Comparison of ENCODE assay signal across 9 cellular contexts in the genomic region with DNA sequence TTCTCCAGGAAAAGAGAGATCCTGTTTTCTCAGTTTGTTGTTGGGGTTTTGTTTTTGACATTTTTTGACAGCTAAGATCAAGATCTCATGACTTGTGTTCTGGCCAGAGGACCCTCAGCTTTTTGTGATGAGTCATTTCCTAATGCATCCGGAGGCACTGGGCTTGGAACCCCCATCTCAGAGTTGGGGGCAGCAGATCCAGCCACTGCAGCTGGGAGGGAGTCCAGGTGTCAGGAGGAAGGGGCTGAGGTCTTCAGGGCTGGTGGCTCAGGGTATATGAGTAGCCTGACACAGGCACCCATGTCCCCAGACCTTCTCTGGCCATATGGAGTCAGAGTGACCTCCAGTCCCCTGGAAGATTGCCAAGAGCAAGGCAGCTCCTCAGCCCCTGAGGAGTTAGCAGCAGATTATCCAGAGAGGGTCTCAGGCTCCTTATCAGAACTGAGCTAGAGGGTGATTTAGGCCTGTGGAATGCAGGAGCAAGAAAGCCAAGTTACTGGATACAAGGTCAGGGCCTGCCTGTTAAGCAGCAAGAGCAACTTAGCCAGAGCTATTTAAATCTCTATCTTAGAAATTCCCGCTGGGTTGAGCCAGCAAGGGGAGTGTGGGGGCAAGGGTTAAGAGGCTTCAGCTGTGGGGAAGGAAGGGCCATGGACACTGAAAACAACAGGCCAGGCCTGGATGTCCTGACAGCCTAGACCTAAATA.
A peak's percentile ranks its signal among the peaks of the same experiment; 100 is the strongest.
DNase-seq lines count a peak whose midpoint lies in the region; ATAC-seq and TF ChIP-seq lines count a peak whose summit lies in the region.
"Had no signal": no experiment of that assay in that cellular context is flagged by ENCODE, and none has a peak within 500 bp of the region (broad histone marks: within the 10 kb centered on the region; RNA-seq: fewer than 3 reads in every experiment).

No MANE protein-coding gene starts in this region.

- DNase-seq in SJCRH30 (peak; percentile 36 to 37), fibroblast of the aortic adventitia (ENCODE audit: low read depth) (peak; percentile 93), osteoblast (ENCODE audit: insufficient read length, low spot score, missing footprints) (no peak), globus pallidus (ENCODE audit: low spot score) (no peak)
- DNase-seq in stimulated activated CD4-positive, alpha-beta T cell treated with anti-CD3 and anti-CD28 coated beads, Interleukin-12 subunit alpha, Interleukin-12 subunit beta, amount 100 ng/mL, for 4 hours: no peak
- DNase-seq in central memory CD4-positive, alpha-beta T cell: no peak
- DNase-seq: NCI-H446 treated with DMSO at 0.1 percent for 48 hours had no signal

- peaks cover 49% of the 10 kb centered on the region for H3K79me2 ChIP-seq in osteoblast (ENCODE audit: insufficient read depth, low read length)

- peak overlapping the region in 8 of 11 experiments; percentile 0 to 41 (median 16); a peak in 9 of 22 replicates for H3K4me2 ChIP-seq in BLaER1 treated with 17β-estradiol and CSF1 and Interleukin-3, amounts not matched to agents 10 nM and 100 nM
- H3K4me2 ChIP-seq in osteoblast (ENCODE audit: insufficient read depth, low read length): peak overlapping the region; percentile 61

- peaks cover 0 to 10% (median 6%) of the 10 kb centered on the region in 10 experiments; a peak in 7 of 20 replicates for H3K4me1 ChIP-seq in BLaER1 treated with 17β-estradiol and CSF1 and Interleukin-3, amounts not matched to agents 10 nM and 100 nM
- H3K4me1 ChIP-seq in SJCRH30 (peaks cover 20% of the 10 kb centered on the region), osteoblast (ENCODE audit: insufficient read depth, low read length) (peaks cover 34% of the 10 kb centered on the region)

- TF ChIP-seq CTCF in fibroblast of the aortic adventitia (IDR thresholded peaks at IDR 0.05; ENCODE audit: insufficient read depth, low read length) (no peak), osteoblast (IDR thresholded peaks at IDR 0.05; ENCODE audit: extremely low read depth, low read depth, low read length) (no peak)

- peak overlapping the region; percentile 47 for H2AFZ ChIP-seq in osteoblast (ENCODE audit: low read length)

- H3K9ac ChIP-seq in BLaER1 treated with 17β-estradiol and CSF1 and Interleukin-3, amounts not matched to agents 10 nM and 100 nM: no peak overlapping the region

- H4K20me1 ChIP-seq in BLaER1 treated with 17β-estradiol and CSF1 and Interleukin-3, amounts not matched to agents 10 nM and 100 nM: no peaks in the 10 kb centered on the region
- H4K20me1 ChIP-seq in osteoblast (ENCODE audit: insufficient read depth, low read length): peaks cover 16% of the 10 kb centered on the region

- H3K27ac ChIP-seq in BLaER1 treated with 17β-estradiol and CSF1 and Interleukin-3, amounts not matched to agents 10 nM and 100 nM: no peak overlapping the region
- no peak overlapping the region for H3K27ac ChIP-seq in SJCRH30
- H3K27ac ChIP-seq in osteoblast (ENCODE audit: low read depth, low read length): peak overlapping the region; percentile 19

- ATAC-seq in HG02571 (IDR thresholded peaks at IDR 0.05; ENCODE audit: unreplicated experiment): no peak

- H3K36me3 ChIP-seq in BLaER1 treated with 17β-estradiol and CSF1 and Interleukin-3, amounts not matched to agents 10 nM and 100 nM: no peaks in the 10 kb centered on the region
- H3K36me3 ChIP-seq in SJCRH30 (no peaks in the 10 kb centered on the region), osteoblast (ENCODE audit: insufficient read depth, low read length) (no peaks in the 10 kb centered on the region)

- no peaks in the 10 kb centered on the region for H3K9me3 ChIP-seq in BLaER1 treated with 17β-estradiol and CSF1 and Interleukin-3, amounts not matched to agents 10 nM and 100 nM (replicated peaks in 1 of 11)
- H3K9me3 ChIP-seq in SJCRH30 (replicated peaks): no peaks in the 10 kb centered on the region
- no peaks in the 10 kb centered on the region for H3K9me3 ChIP-seq in osteoblast (ENCODE audit: low read depth, low read length)

- no peaks in the 10 kb centered on the region for H3K27me3 ChIP-seq in BLaER1 treated with 17β-estradiol and CSF1 and Interleukin-3, amounts not matched to agents 10 nM and 100 nM
- H3K27me3 ChIP-seq in SJCRH30 (no peaks in the 10 kb centered on the region), osteoblast (ENCODE audit: insufficient read depth, low read length) (no peaks in the 10 kb centered on the region)

- H3K4me3 ChIP-seq in BLaER1 treated with 17β-estradiol and CSF1 and Interleukin-3, amounts not matched to agents 10 nM and 100 nM: no peak overlapping the region
- H3K4me3 ChIP-seq in SJCRH30: no peak overlapping the region
- no peak overlapping the region for H3K4me3 ChIP-seq in fibroblast of the aortic adventitia (ENCODE audit: low read depth, low read length)
- H3K4me3 ChIP-seq in osteoblast (ENCODE audit: insufficient read depth, low read length): peak overlapping the region; percentile 24

Comparison
In these comparisons a context has a peak if more than half of its experiments do, and no peak if none do; other contexts are left out.
1. DNase-seq: peak in SJCRH30 (2 of 2) and fibroblast of the aortic adventitia (single experiment); none in osteoblast (single experiment), globus pallidus (single experiment), stimulated activated CD4-positive, alpha-beta T cell treated with anti-CD3 and anti-CD28 coated beads, Interleukin-12 subunit alpha, Interleukin-12 subunit beta, amount 100 ng/mL, for 4 hours (single experiment) and central memory CD4-positive, alpha-beta T cell (single experiment).